30 cellular contexts compared by ENCODE assay signal in the genomic region with DNA sequence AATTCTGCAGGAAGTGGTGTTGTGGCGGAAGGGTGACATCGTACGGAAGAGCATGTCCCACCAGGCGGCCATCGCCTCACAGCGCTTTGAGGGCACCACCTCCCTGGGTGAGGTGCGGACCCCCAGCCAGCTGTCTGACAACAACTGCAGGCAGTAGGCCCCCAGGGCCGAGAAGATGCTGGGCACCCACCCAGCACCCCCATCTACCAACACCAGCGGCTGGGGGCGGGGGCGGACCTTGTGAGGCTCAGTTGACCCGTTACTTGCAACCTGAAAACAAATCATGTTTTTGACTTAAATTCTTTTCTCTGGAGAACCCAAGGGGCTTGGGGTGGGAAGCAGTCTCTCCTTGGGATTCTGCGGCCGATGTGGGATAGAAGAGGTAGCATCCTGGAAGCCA. TPM values are rescaled to one million over a fixed set of nuclear protein-coding genes. Genes with fewer than 3 reads are reported as not detected.
A peak's percentile ranks its signal among the peaks of the same experiment; 100 is the strongest.
DNase-seq lines count a peak whose midpoint lies in the region; ATAC-seq, FAIRE-seq and TF ChIP-seq lines count a peak whose summit lies in the region.
"Had no signal": no experiment of that assay in that cellular context is flagged by ENCODE, and none has a peak within 500 bp of the region (broad histone marks: within the 10 kb centered on the region; RNA-seq: fewer than 3 reads in every experiment).

No MANE protein-coding gene starts in this region.

- TF ChIP-seq POLR2A in K562 (conservative IDR thresholded peaks at IDR 0.05): no peak

- no peak overlapping the region for H3K9ac ChIP-seq in K562 (ENCODE audit: insufficient read depth in 1 of 2, low read depth in 2 of 2, low read length in 2 of 2)
- H3K9ac ChIP-seq: BLaER1 had no signal

- H3K27ac ChIP-seq in VCaP: peak overlapping the region; percentile 72
- H3K27ac ChIP-seq in K562 (ENCODE audit: extremely low read depth, low read depth, low read length): no peak overlapping the region
- H3K27ac ChIP-seq: BLaER1 had no signal

- CTCF ChIA-PET in K562 (lab: Yijun Ruan, JAX; ENCODE audit: low intra/inter-chr PET ratio): no interaction called here

- intact Hi-C loops in cardiac septum (cut with DNase I): no loop called here
- intact Hi-C loops in left ventricle myocardium superior (cut with micrococcal nuclease): no loop called here
- intact Hi-C loops in K562 (cut with micrococcal nuclease): loop anchor here (2.0 kb wide), 1 partner anchor 39 kb away; no protein-coding TSS in a partner anchor

- H3K27ac Mint-ChIP-seq in stimulated activated effector memory CD8-positive, alpha-beta T cell treated with anti-CD3 and anti-CD28 coated beads, Interleukin-12 subunit alpha, Interleukin-12 subunit beta, amount 100 ng/mL, for 72 hours: peak overlapping the region; percentile 35
- H3K27ac Mint-ChIP-seq: CD14-positive monocyte; CD4-positive, CD25-positive, alpha-beta regulatory T cell had no signal

- BruUV-seq in K562 (replicated peaks; lab: Mats Ljungman, UMichigan): no TSS peak

- H2AFZ ChIP-seq in K562 (ENCODE audit: low read depth, low read length): no peak overlapping the region

- H3K27me3 ChIP-seq in K562 (ENCODE audit: control insufficient read depth in 2 of 2, insufficient read depth in 2 of 2, low read length in 2 of 2): no peaks in the 10 kb centered on the region
- H3K27me3 ChIP-seq: BE2C had no signal

- no peak overlapping the region for H3K4me3 Mint-ChIP-seq in stimulated activated effector memory CD8-positive, alpha-beta T cell treated with anti-CD3 and anti-CD28 coated beads, Interleukin-12 subunit alpha, Interleukin-12 subunit beta, amount 100 ng/mL, for 72 hours
- H3K4me3 Mint-ChIP-seq: CD14-positive monocyte; CD4-positive, alpha-beta memory T cell; CD4-positive, CD25-positive, alpha-beta regulatory T cell; CD8-positive, alpha-beta memory T cell had no signal

- ATAC-seq in left ventricle myocardium superior (no peak), K562 (no peak), HG03354 (IDR thresholded peaks at IDR 0.05; ENCODE audit: poor library complexity, severe bottlenecking, unreplicated experiment) (no peak)
- no peak for ATAC-seq in stimulated activated effector memory CD8-positive, alpha-beta T cell treated with anti-CD3 and anti-CD28 coated beads, Interleukin-12 subunit alpha, Interleukin-12 subunit beta, amount 100 ng/mL, for 72 hours

- no peaks in the 10 kb centered on the region for H4K20me1 ChIP-seq in K562 (replicated peaks; ENCODE audit: control insufficient read depth, insufficient read depth, low read length)

- no peak for TF ChIP-seq EP300 in K562 (IDR thresholded peaks at IDR 0.05; ENCODE audit: low read length)

- no peak for TF ChIP-seq CTCF in VCaP (conservative IDR thresholded peaks at IDR 0.05)
- no peak for TF ChIP-seq CTCF in K562 (IDR thresholded peaks at IDR 0.05 in 2 of 3, conservative IDR thresholded peaks at IDR 0.05 in 1 of 3; ENCODE audit: insufficient read depth in 2 of 3, low read depth in 1 of 3, low read length in 3 of 3)

- no peak overlapping the region for H3K4me3 ChIP-seq in K562
- H3K4me3 ChIP-seq: BLaER1, GM12878 had no signal

- no peak overlapping the region for H3K4me2 ChIP-seq in K562 (ENCODE audit: insufficient read depth, low read length)
- H3K4me2 ChIP-seq: BLaER1 had no signal

- H3K79me2 ChIP-seq in K562 (ENCODE audit: control insufficient read depth, insufficient read depth, low read length): no peaks in the 10 kb centered on the region

- TF ChIP-seq RAD21 in K562 (CRISPR knock-in tag; conservative IDR thresholded peaks at IDR 0.05 in 1 of 2, IDR thresholded peaks at IDR 0.05 in 1 of 2): no peak

- peaks cover 96% of the 10 kb centered on the region for H3K36me3 ChIP-seq in K562 (ENCODE audit: control insufficient read depth, insufficient read depth, low read length)

- no peak for FAIRE-seq in K562 (lab: Jason Lieb, UNC)
- FAIRE-seq: A204.1, GM12878, GM12892, GM18507 had no signal

- peaks cover 0 to 9% of the 10 kb centered on the region in 2 experiments; a peak in 1 of 5 replicates for H3K4me1 ChIP-seq in K562 (replicated peaks in 1 of 2; ENCODE audit: control insufficient read depth in 2 of 2, insufficient read depth in 2 of 2, low read length in 2 of 2)
- H3K4me1 ChIP-seq: BE2C had no signal

- H3K9me3 ChIP-seq in K562 (replicated peaks; ENCODE audit: control insufficient read depth, insufficient read depth, low read depth, low read length): no peaks in the 10 kb centered on the region
- H3K9me3 ChIP-seq: BE2C, BLaER1 had no signal

- H3K9me3 Mint-ChIP-seq in stimulated activated effector memory CD8-positive, alpha-beta T cell treated with anti-CD3 and anti-CD28 coated beads, Interleukin-12 subunit alpha, Interleukin-12 subunit beta, amount 100 ng/mL, for 72 hours: no peaks in the 10 kb centered on the region
- H3K9me3 Mint-ChIP-seq: CD14-positive monocyte; CD4-positive, alpha-beta memory T cell; CD4-positive, CD25-positive, alpha-beta regulatory T cell; CD8-positive, alpha-beta memory T cell had no signal

- WGBS in K562 (ENCODE audit: insufficient coverage, low coverage, missing lambda C conversion rate): 94% methylated on average over 12 of the region's 14 CpGs

- H3K36me3 Mint-ChIP-seq in stimulated activated effector memory CD8-positive, alpha-beta T cell treated with anti-CD3 and anti-CD28 coated beads, Interleukin-12 subunit alpha, Interleukin-12 subunit beta, amount 100 ng/mL, for 72 hours: peaks cover 82% of the 10 kb centered on the region

- in situ Hi-C loops in K562 (cut with MboI): no loop called here

- DNase-seq in cardiac septum (ENCODE audit: low spot score): peak; percentile 39
- no peak for DNase-seq in left ventricle myocardium superior
- DNase-seq in K562 (ENCODE audit: extremely low read depth in 1 of 4, low spot score in 3 of 4): no peak
- no peak for DNase-seq in stimulated activated effector memory CD8-positive, alpha-beta T cell treated with anti-CD3 and anti-CD28 coated beads, Interleukin-12 subunit alpha, Interleukin-12 subunit beta, amount 100 ng/mL, for 72 hours (ENCODE audit: low spot score in 2 of 2)
- DNase-seq in activated effector memory CD4-positive, alpha-beta T cell treated with anti-CD3 and anti-CD28 coated beads, Interleukin-2, amount 50 U/mL, for 16 hours: no peak
- DNase-seq: 8988T; ACHN; BE2C; C1 segment of cervical spinal cord; CD4-positive, alpha-beta memory T cell; CD4-positive, CD25-positive, alpha-beta regulatory T cell; CD8-positive, alpha-beta memory T cell; COR-L47; DMS 273 treated with DMSO at 0.1 percent for 48 hours; DMS153; DMS53; DMS79; DND-41; EL; GDM1 had no signal

- H3K4me1 Mint-ChIP-seq in stimulated activated effector memory CD8-positive, alpha-beta T cell treated with anti-CD3 and anti-CD28 coated beads, Interleukin-12 subunit alpha, Interleukin-12 subunit beta, amount 100 ng/mL, for 72 hours: peaks cover 18% of the 10 kb centered on the region
- H3K4me1 Mint-ChIP-seq: CD4-positive, alpha-beta memory T cell had no signal

- H3K9me1 ChIP-seq in K562 (ENCODE audit: control insufficient read depth, insufficient read depth, low read length): no peaks in the 10 kb centered on the region

- POLR2A ChIA-PET in K562 (lab: Yijun Ruan, JAX): interaction anchor here (0.8 kb wide), 1 partner anchor 195 kb away, joined by 4 read pairs; no protein-coding TSS in a partner anchor

RNA-seq across cellular contexts. Expression of gene THYN1, which starts 7.7 kb away (rescaled TPM):
- total RNA-seq in cardiac septum (32.9 TPM), left ventricle myocardium superior (39.5 TPM), K562 (2014; rRNA removed) (68.3 and 79.8 TPM in 2 replicates), K562 (2014; rRNA removed; fragmentation: Illumina TruSeq; extraction: Trizol) (104 and 113 TPM in 2 replicates), K562 (2015; rRNA removed; fragmentation: Illumina TruSeq; extraction: Trizol) (103 and 106 TPM in 2 replicates), K562 (2021) (54.9 and 56.2 TPM in 2 replicates)
- 26.3 and 28.8 TPM in 2 replicates for total RNA-seq in K562 (2011; cell fraction: chromatin; rRNA removed; ENCODE audit: low replicate concordance)
- total RNA-seq in K562 (2011; cell fraction: nucleolus; rRNA removed): 18.2 and 18.9 TPM in 2 replicates
- 23.1 and 24.7 TPM in 2 replicates for total RNA-seq in K562 (2011; cell fraction: nucleoplasm; rRNA removed)
- polyA plus RNA-seq in K562 (2011; rRNA removed) (58.0 and 93.7 TPM in 2 replicates), K562 (2014; fragmentation: Illumina TruSeq; extraction: Trizol) (100 and 124 TPM in 2 replicates), K562 (2014; fragmentation: Nextera tagmentation; extraction: Ambion mirVana) (100 to 1,000 TPM; 229 to 279 TPM), K562 (2014; rRNA removed) (80.1 and 80.4 TPM in 2 replicates)
- polyA plus RNA-seq in K562 (2011; cell fraction: cytosol; rRNA removed): 41.1 and 45.2 TPM in 2 replicates
- 59.7 and 73.2 TPM in 2 replicates for polyA plus RNA-seq in K562 (2011; cell fraction: nucleus; rRNA removed)
- 63.3 and 76.8 TPM in 2 replicates for polyA plus RNA-seq in K562 (2012)
- 64.3 and 99.7 TPM in 2 replicates for polyA minus RNA-seq in K562 (2011; rRNA and poly(A)+ RNA removed)
- 26.5 and 40.5 TPM in 2 replicates for polyA minus RNA-seq in K562 (2011; cell fraction: cytosol; rRNA and poly(A)+ RNA removed)
- 13.3 and 25.0 TPM in 2 replicates for polyA minus RNA-seq in K562 (2011; cell fraction: nucleus; rRNA and poly(A)+ RNA removed)

RNA-seq across cellular contexts. Expression of gene ACAD8, which starts 7.9 kb away (rescaled TPM):
- total RNA-seq in cardiac septum: 33.9 TPM
- total RNA-seq in left ventricle myocardium superior: 40.9 TPM
- 132 and 161 TPM in 2 replicates for total RNA-seq in K562 (2011; cell fraction: chromatin; rRNA removed; ENCODE audit: low replicate concordance)
- 66.5 and 78.0 TPM in 2 replicates for total RNA-seq in K562 (2011; cell fraction: nucleolus; rRNA removed)
- total RNA-seq in K562 (2011; cell fraction: nucleoplasm; rRNA removed): 105 and 118 TPM in 2 replicates
- 17.7 and 22.5 TPM in 2 replicates for total RNA-seq in K562 (2014; rRNA removed)
- total RNA-seq in K562 (2014; rRNA removed; fragmentation: Illumina TruSeq; extraction: Trizol): 19.6 and 20.1 TPM in 2 replicates
- total RNA-seq in K562 (2015; rRNA removed; fragmentation: Illumina TruSeq; extraction: Trizol): 16.3 and 18.1 TPM in 2 replicates
- 20.2 and 23.5 TPM in 2 replicates for total RNA-seq in K562 (2021)
- 21.1 and 31.6 TPM in 2 replicates for polyA plus RNA-seq in K562 (2011; rRNA removed)
- polyA plus RNA-seq in K562 (2011; cell fraction: cytosol; rRNA removed): 14.1 and 16.0 TPM in 2 replicates
- 118 and 168 TPM in 2 replicates for polyA plus RNA-seq in K562 (2011; cell fraction: nucleus; rRNA removed)
- 16.8 and 23.4 TPM in 2 replicates for polyA plus RNA-seq in K562 (2012)
- 17.8 and 20.7 TPM in 2 replicates for polyA plus RNA-seq in K562 (2014; fragmentation: Illumina TruSeq; extraction: Trizol)
- polyA plus RNA-seq in K562 (2014; fragmentation: Nextera tagmentation; extraction: Ambion mirVana): 10 to 100 TPM in 1 of 2 experiments, 1 to 10 TPM in 1; 6.5 to 11.5 TPM
- polyA plus RNA-seq in K562 (2014; rRNA removed): 34.0 and 34.1 TPM in 2 replicates
- 14.4 and 24.6 TPM in 2 replicates for polyA minus RNA-seq in K562 (2011; rRNA and poly(A)+ RNA removed)
- 5.9 and 9.4 TPM in 2 replicates for polyA minus RNA-seq in K562 (2011; cell fraction: cytosol; rRNA and poly(A)+ RNA removed)
- 38.9 and 43.2 TPM in 2 replicates for polyA minus RNA-seq in K562 (2011; cell fraction: nucleus; rRNA and poly(A)+ RNA removed)

RNA-seq across cellular contexts. Expression of gene VPS26B, which starts 21.0 kb away (rescaled TPM):
- total RNA-seq in cardiac septum (39.5 TPM), left ventricle myocardium superior (41.9 TPM), K562 (2014; rRNA removed) (25.0 and 33.0 TPM in 2 replicates), K562 (2014; rRNA removed; fragmentation: Illumina TruSeq; extraction: Trizol) (19.3 and 22.4 TPM in 2 replicates), K562 (2015; rRNA removed; fragmentation: Illumina TruSeq; extraction: Trizol) (26.8 and 27.4 TPM in 2 replicates), K562 (2021) (35.4 and 35.7 TPM in 2 replicates)
- total RNA-seq in K562 (2011; cell fraction: chromatin; rRNA removed; ENCODE audit: low replicate concordance): 89.1 and 102 TPM in 2 replicates
- total RNA-seq in K562 (2011; cell fraction: nucleolus; rRNA removed): 45.5 and 52.4 TPM in 2 replicates
- 66.4 and 92.1 TPM in 2 replicates for total RNA-seq in K562 (2011; cell fraction: nucleoplasm; rRNA removed)
- polyA plus RNA-seq in K562 (2011; rRNA removed) (31.1 and 43.3 TPM in 2 replicates), K562 (2014; fragmentation: Illumina TruSeq; extraction: Trizol) (34.5 and 34.8 TPM in 2 replicates), K562 (2014; fragmentation: Nextera tagmentation; extraction: Ambion mirVana) (1 to 10 TPM; 3.5 to 4.6 TPM), K562 (2014; rRNA removed) (26.2 and 27.5 TPM in 2 replicates)
- 24.6 and 33.1 TPM in 2 replicates for polyA plus RNA-seq in K562 (2011; cell fraction: cytosol; rRNA removed)
- 75.7 and 97.6 TPM in 2 replicates for polyA plus RNA-seq in K562 (2011; cell fraction: nucleus; rRNA removed)
- 29.7 and 43.3 TPM in 2 replicates for polyA plus RNA-seq in K562 (2012)
- polyA minus RNA-seq in K562 (2011; rRNA and poly(A)+ RNA removed): 37.3 and 53.1 TPM in 2 replicates
- polyA minus RNA-seq in K562 (2011; cell fraction: cytosol; rRNA and poly(A)+ RNA removed): 16.9 and 28.7 TPM in 2 replicates
- 30.3 and 33.9 TPM in 2 replicates for polyA minus RNA-seq in K562 (2011; cell fraction: nucleus; rRNA and poly(A)+ RNA removed)

RNA-seq across cellular contexts. Expression of gene NCAPD3, which starts 21.7 kb away (rescaled TPM):
- 17.5 TPM for total RNA-seq in cardiac septum
- total RNA-seq in left ventricle myocardium superior: 9.7 TPM
- 161 and 213 TPM in 2 replicates for total RNA-seq in K562 (2011; cell fraction: chromatin; rRNA removed; ENCODE audit: low replicate concordance)
- total RNA-seq in K562 (2011; cell fraction: nucleolus; rRNA removed): 96.2 and 111 TPM in 2 replicates
- total RNA-seq in K562 (2011; cell fraction: nucleoplasm; rRNA removed): 111 and 112 TPM in 2 replicates
- 44.7 and 63.0 TPM in 2 replicates for total RNA-seq in K562 (2014; rRNA removed)
- total RNA-seq in K562 (2014; rRNA removed; fragmentation: Illumina TruSeq; extraction: Trizol): 58.4 and 58.6 TPM in 2 replicates
- 59.1 and 61.1 TPM in 2 replicates for total RNA-seq in K562 (2015; rRNA removed; fragmentation: Illumina TruSeq; extraction: Trizol)
- 76.4 and 76.5 TPM in 2 replicates for total RNA-seq in K562 (2021)
- 50.8 and 80.6 TPM in 2 replicates for polyA plus RNA-seq in K562 (2011; rRNA removed)
- polyA plus RNA-seq in K562 (2011; cell fraction: cytosol; rRNA removed): 45.0 and 66.4 TPM in 2 replicates
- 107 and 166 TPM in 2 replicates for polyA plus RNA-seq in K562 (2011; cell fraction: nucleus; rRNA removed)
- polyA plus RNA-seq in K562 (2012): 43.1 and 54.7 TPM in 2 replicates
- polyA plus RNA-seq in K562 (2014; fragmentation: Illumina TruSeq; extraction: Trizol): 60.4 and 68.3 TPM in 2 replicates
- 10 to 100 TPM; 23.6 to 39.8 TPM for polyA plus RNA-seq in K562 (2014; fragmentation: Nextera tagmentation; extraction: Ambion mirVana)
- 57.8 and 61.7 TPM in 2 replicates for polyA plus RNA-seq in K562 (2014; rRNA removed)
- polyA minus RNA-seq in K562 (2011; rRNA and poly(A)+ RNA removed): 76.1 and 138 TPM in 2 replicates
- polyA minus RNA-seq in K562 (2011; cell fraction: cytosol; rRNA and poly(A)+ RNA removed): 39.0 and 61.6 TPM in 2 replicates
- polyA minus RNA-seq in K562 (2011; cell fraction: nucleus; rRNA and poly(A)+ RNA removed): 69.3 and 81.5 TPM in 2 replicates

RNA-seq across cellular contexts. Expression of gene GLB1L3, which starts 30.7 kb away (rescaled TPM):
- total RNA-seq in cardiac septum (not detected), left ventricle myocardium superior (not detected), K562 (2014; rRNA removed) (0.20 and 3.3 TPM in 2 replicates), K562 (2014; rRNA removed; fragmentation: Illumina TruSeq; extraction: Trizol) (0.51 and 1.3 TPM in 2 replicates), K562 (2015; rRNA removed; fragmentation: Illumina TruSeq; extraction: Trizol) (0.43 and 0.72 TPM in 2 replicates), K562 (2021) (0.27 and 0.36 TPM in 2 replicates)
- total RNA-seq in K562 (2011; cell fraction: chromatin; rRNA removed; ENCODE audit: low replicate concordance): 2.1 and 2.8 TPM in 2 replicates
- total RNA-seq in K562 (2011; cell fraction: nucleolus; rRNA removed): 0.67 and 1.6 TPM in 2 replicates
- 0.88 and 2.4 TPM in 2 replicates for total RNA-seq in K562 (2011; cell fraction: nucleoplasm; rRNA removed)
- polyA plus RNA-seq in K562 (2011; rRNA removed) (0.08 and 0.67 TPM in 2 replicates), K562 (2014; fragmentation: Illumina TruSeq; extraction: Trizol) (0.40 and 0.59 TPM in 2 replicates), K562 (2014; fragmentation: Nextera tagmentation; extraction: Ambion mirVana) (under 1 TPM; 0.18 to 0.30 TPM), K562 (2014; rRNA removed) (0.49 and 0.59 TPM in 2 replicates)
- polyA plus RNA-seq in K562 (2011; cell fraction: cytosol; rRNA removed): 0.06 and 0.55 TPM in 2 replicates
- polyA plus RNA-seq in K562 (2011; cell fraction: nucleus; rRNA removed): 0.29 and 3.6 TPM in 2 replicates
- polyA plus RNA-seq in K562 (2012): 0.36 and 0.54 TPM in 2 replicates
- 0.09 and 0.35 TPM in 2 replicates for polyA minus RNA-seq in K562 (2011; rRNA and poly(A)+ RNA removed)
- polyA minus RNA-seq in K562 (2011; cell fraction: cytosol; rRNA and poly(A)+ RNA removed): not detected in 2 replicates
- 0.11 and 1.3 TPM in 2 replicates for polyA minus RNA-seq in K562 (2011; cell fraction: nucleus; rRNA and poly(A)+ RNA removed)
- total RNA-seq: G401 had no signal
- polyA plus RNA-seq: AG04450, CD14-positive monocyte had no signal
